ENCODE assay signal across 16 cellular contexts in genomic region chr19:51706885-51707284, GRCh38. TPM values are rescaled to one million over a fixed set of nuclear protein-coding genes. Genes with fewer than 3 reads are reported as not detected.
DNase-seq lines count a peak whose midpoint lies in the region; ATAC-seq and TF ChIP-seq lines count a peak whose summit lies in the region.
"Had no signal": no experiment of that assay in that cellular context is flagged by ENCODE, and none has a peak within 500 bp of the region (broad histone marks: within the 10 kb centered on the region; RNA-seq: fewer than 3 reads in every experiment).

No MANE protein-coding gene starts in this region.

- H3K27me3 Mint-ChIP-seq in Calu3 (ENCODE audit: unreplicated experiment) (peaks cover 14% of the 10 kb centered on the region), T-cell (peaks cover 0 to 7% of the 10 kb centered on the region in 2 donors), progenitor cell of endocrine pancreas (peaks cover 24% of the 10 kb centered on the region), endodermal cell (ENCODE audit: insufficient read depth) (peaks cover 22% of the 10 kb centered on the region)
- no peaks in the 10 kb centered on the region for H3K27me3 Mint-ChIP-seq in CD8-positive, alpha-beta T cell (ENCODE audit: low read depth)

- H3K27ac Mint-ChIP-seq in Calu3 (ENCODE audit: unreplicated experiment) (no peak overlapping the region), T-cell (no peak overlapping the region), progenitor cell of endocrine pancreas (peak overlapping the region; percentile 45), endodermal cell (no peak overlapping the region)
- H3K27ac Mint-ChIP-seq in CD8-positive, alpha-beta T cell = no peak overlapping the region

- CTCF ChIA-PET in Calu3 (lab: Charles Lee) = interaction anchor here (0.6 kb wide), 1 partner anchor 46 kb away, joined by 3 read pairs; no protein-coding TSS in a partner anchor
- CTCF ChIA-PET in T-cell (lab: Charles Lee) = interaction anchor here in 1 of 2 donors (0.7 kb wide), 1 partner anchor 19 kb away, joined by 9 read pairs; no protein-coding TSS in a partner anchor
- CTCF ChIA-PET in CD8-positive, alpha-beta T cell (lab: Charles Lee) = interaction anchor here (0.6 kb wide), 1 partner anchor 65 kb away, joined by 3 read pairs; no protein-coding TSS in a partner anchor

- no peaks in the 10 kb centered on the region for H3K27me3 ChIP-seq in endodermal cell (ENCODE audit: control insufficient read depth, insufficient read depth, low read length, poor library complexity, severe bottlenecking)
- no peaks in the 10 kb centered on the region for H3K27me3 ChIP-seq in CD8-positive, alpha-beta T cell (ENCODE audit: insufficient read depth, low read length)

- DNase-seq in Calu3 = no peak
- no peak for DNase-seq in T-cell
- DNase-seq in choroid plexus epithelial cell (ENCODE audit: low read depth) = peak; percentile 0
- DNase-seq in progenitor cell of endocrine pancreas (ENCODE audit: low spot score, unreplicated experiment) = no peak
- no peak for DNase-seq in RKO (ENCODE audit: low spot score)
- DNase-seq in endodermal cell = no peak
- no peak for DNase-seq in CD8-positive, alpha-beta T cell
- DNase-seq: DMS 273 treated with DMSO at 0.1 percent for 48 hours, DMS79 had no signal

- H3K4me3 ChIP-seq in choroid plexus epithelial cell (ENCODE audit: low read depth, low read length) = no peak overlapping the region
- H3K4me3 ChIP-seq in endodermal cell (ENCODE audit: low read length) = no peak overlapping the region
- H3K4me3 ChIP-seq in CD8-positive, alpha-beta T cell (ENCODE audit: low read depth, low read length) = no peak overlapping the region
- H3K4me3 ChIP-seq: HAP-1 had no signal

- TF ChIP-seq CTCF in Calu3 (IDR thresholded peaks at IDR 0.05; ENCODE audit: unreplicated experiment) (no peak), choroid plexus epithelial cell (conservative IDR thresholded peaks at IDR 0.05; ENCODE audit: low read depth, low read length) (no peak), progenitor cell of endocrine pancreas (IDR thresholded peaks at IDR 0.05; ENCODE audit: unreplicated experiment) (no peak), endodermal cell (conservative IDR thresholded peaks at IDR 0.05) (no peak)
- no peak for TF ChIP-seq CTCF in CD8-positive, alpha-beta T cell (IDR thresholded peaks at IDR 0.05)

- H3K36me3 Mint-ChIP-seq in Calu3 (ENCODE audit: insufficient read depth, unreplicated experiment) = peaks cover 83% of the 10 kb centered on the region
- H3K36me3 Mint-ChIP-seq in T-cell = peaks cover 16% of the 10 kb centered on the region
- peaks cover 19% of the 10 kb centered on the region for H3K36me3 Mint-ChIP-seq in progenitor cell of endocrine pancreas (ENCODE audit: insufficient read depth)
- H3K36me3 Mint-ChIP-seq in endodermal cell (ENCODE audit: low read depth) = peaks cover 33% of the 10 kb centered on the region
- peaks cover 21% of the 10 kb centered on the region for H3K36me3 Mint-ChIP-seq in CD8-positive, alpha-beta T cell

- H3K4me1 Mint-ChIP-seq in Calu3 (ENCODE audit: low read depth, unreplicated experiment) = peaks cover 27% of the 10 kb centered on the region
- peaks cover 32 to 54% (median 39%) of the 10 kb centered on the region in 3 donors for H3K4me1 Mint-ChIP-seq in T-cell
- H3K4me1 Mint-ChIP-seq in progenitor cell of endocrine pancreas (ENCODE audit: low read depth) = peaks cover 26% of the 10 kb centered on the region
- peaks cover 9% of the 10 kb centered on the region for H3K4me1 Mint-ChIP-seq in endodermal cell
- peaks cover 35% of the 10 kb centered on the region for H3K4me1 Mint-ChIP-seq in CD8-positive, alpha-beta T cell (ENCODE audit: low read depth)

- ATAC-seq in T-cell (replicated peaks in 1 of 4) = no peak
- ATAC-seq in CD8-positive, alpha-beta T cell = no peak

- BruUV-seq in Calu3 (replicated peaks; lab: Mats Ljungman, UMichigan) = no TSS peak

- POLR2A ChIA-PET in T-cell (lab: Charles Lee) = interaction anchor here in 1 of 2 donors (0.7 kb wide), 1 partner anchor 30 kb away, joined by 3 read pairs; no protein-coding TSS in a partner anchor
- POLR2A ChIA-PET in CD8-positive, alpha-beta T cell (lab: Charles Lee) = no interaction called here

- H3K4me3 Mint-ChIP-seq in Calu3 (ENCODE audit: low read depth, unreplicated experiment) (peak overlapping the region; percentile 8), T-cell (peak overlapping the region in 2 of 3 donors; percentile 18 to 89), progenitor cell of endocrine pancreas (ENCODE audit: low read depth) (peak overlapping the region; percentile 12), endodermal cell (no peak overlapping the region)
- no peak overlapping the region for H3K4me3 Mint-ChIP-seq in CD8-positive, alpha-beta T cell
- H3K4me3 Mint-ChIP-seq: CD14-positive monocyte had no signal

- 89 to 98% methylated on average over 3 of the region's 3 CpGs for WGBS in endodermal cell (ENCODE audit: insufficient coverage in 1 of 2, insufficient read length in 1 of 2), 2 experiments

- H3K36me3 ChIP-seq in endodermal cell (ENCODE audit: control insufficient read depth, insufficient read depth, low read length) = peaks cover 46% of the 10 kb centered on the region
- H3K36me3 ChIP-seq in CD8-positive, alpha-beta T cell (ENCODE audit: insufficient read depth, low read length) = no peaks in the 10 kb centered on the region

- intact Hi-C loops in Calu3 (cut with micrococcal nuclease; ENCODE audit: unreplicated experiment) = no loop called here
- intact Hi-C loops in CD8-positive, alpha-beta T cell (cut with DNase I, micrococcal nuclease) = loop anchor here (10.0 kb wide), 4 partner anchors 342 to 1488 kb away; partner anchors contain the start of genes ASPDH (in 1 of the 2), CLDND2 (in 1 of the 2), ETFB (in 1 of the 2) and JOSD2 (in 1 of the 2)

- no peak overlapping the region for H3K27ac ChIP-seq in endodermal cell (ENCODE audit: low read depth, low read length)
- H3K27ac ChIP-seq in CD8-positive, alpha-beta T cell (ENCODE audit: low read depth, low read length) = no peak overlapping the region

- no peaks in the 10 kb centered on the region for H3K4me1 ChIP-seq in endodermal cell (ENCODE audit: control insufficient read depth, insufficient read depth, low read length)
- peaks cover 25% of the 10 kb centered on the region for H3K4me1 ChIP-seq in CD8-positive, alpha-beta T cell (ENCODE audit: insufficient read depth, low read length)
- H3K4me1 ChIP-seq: HAP-1 had no signal

- H3K9ac ChIP-seq in endodermal cell (ENCODE audit: extremely low read depth, low read length, poor library complexity, severe bottlenecking) = no peak overlapping the region

- no peaks in the 10 kb centered on the region for H3K9me3 ChIP-seq in endodermal cell (ENCODE audit: control insufficient read depth, low read length)
- no peaks in the 10 kb centered on the region for H3K9me3 ChIP-seq in CD8-positive, alpha-beta T cell (ENCODE audit: low read length)
- H3K9me3 ChIP-seq: HAP-1 had no signal

- H3K9me3 Mint-ChIP-seq in Calu3 (ENCODE audit: low read depth, unreplicated experiment) = peaks cover 5% of the 10 kb centered on the region
- no peaks in the 10 kb centered on the region for H3K9me3 Mint-ChIP-seq in T-cell
- H3K9me3 Mint-ChIP-seq in progenitor cell of endocrine pancreas (ENCODE audit: low read depth) = no peaks in the 10 kb centered on the region
- H3K9me3 Mint-ChIP-seq in endodermal cell = no peaks in the 10 kb centered on the region
- H3K9me3 Mint-ChIP-seq in CD8-positive, alpha-beta T cell = no peaks in the 10 kb centered on the region

RNA-seq across cellular contexts. Expression of gene SPACA6, which starts 13.8 kb away (rescaled TPM):
- total RNA-seq in Calu3 (2022) (30.3 and 33.7 TPM in 2 replicates), T-cell (1 to 10 TPM; 5.5 to 9.9 (median 6.9) TPM), progenitor cell of endocrine pancreas (28.9 and 32.3 TPM in 2 replicates), endodermal cell (10 to 100 TPM; 18.4 to 26.8 TPM)
- 33.8 TPM for polyA plus RNA-seq in endodermal cell (2013, experiment 1 of 2)
- polyA plus RNA-seq in endodermal cell (2013, experiment 2 of 2) = 32.2 TPM
- total RNA-seq in CD8-positive, alpha-beta T cell = 1 to 10 TPM; 3.8 to 4.0 TPM

RNA-seq across cellular contexts. Expression of gene HAS1, which starts 16.9 kb away (rescaled TPM):
- not detected in 2 replicates for total RNA-seq in Calu3 (2022)
- not detected for total RNA-seq in T-cell
- total RNA-seq in progenitor cell of endocrine pancreas = not detected in 2 replicates
- total RNA-seq in endodermal cell = under 1 TPM in 1 of 2 donors, not detected in 1; 0.22 TPM
- polyA plus RNA-seq in endodermal cell (2013, experiment 1 of 2) = 0.78 TPM
- polyA plus RNA-seq in endodermal cell (2013, experiment 2 of 2) = 1.0 TPM
- total RNA-seq in CD8-positive, alpha-beta T cell = not detected
- total RNA-seq: A673, G401, H1 had no signal
- polyA plus RNA-seq: BJ had no signal

RNA-seq across cellular contexts. Expression of gene FPR1, which starts 44.8 kb away (rescaled TPM):
- total RNA-seq in Calu3 (2022) (not detected in 2 replicates), T-cell (under 1 TPM in 2 of 5 donors, not detected in 3; 0.13 to 0.19 TPM), progenitor cell of endocrine pancreas (not detected in 2 replicates), endodermal cell (not detected)
- not detected for polyA plus RNA-seq in endodermal cell (2013, experiment 1 of 2)
- polyA plus RNA-seq in endodermal cell (2013, experiment 2 of 2) = not detected
- not detected for total RNA-seq in CD8-positive, alpha-beta T cell
- total RNA-seq: A673, G401, H1, HT-29 had no signal
- polyA plus RNA-seq: BJ had no signal

RNA-seq across cellular contexts. Expression of gene FPR2, which starts 54.1 kb away (rescaled TPM):
- total RNA-seq in Calu3 (2022) (not detected in 2 replicates), T-cell (not detected), progenitor cell of endocrine pancreas (not detected in 2 replicates), endodermal cell (under 1 TPM in 1 of 2 donors, not detected in 1; 0.11 TPM)
- polyA plus RNA-seq in endodermal cell (2013, experiment 1 of 2) = not detected
- polyA plus RNA-seq in endodermal cell (2013, experiment 2 of 2) = not detected
- not detected for total RNA-seq in CD8-positive, alpha-beta T cell
- total RNA-seq: A673, G401, H1, HT-29 had no signal
- polyA plus RNA-seq: BJ had no signal

Comparison
In these comparisons a context has a peak if more than half of its experiments do, and no peak if none do; other contexts are left out.
1. H3K4me3 Mint-ChIP-seq: peak in Calu3 (single experiment), T-cell (2 of 3) and progenitor cell of endocrine pancreas (single experiment); none in endodermal cell (single experiment) and CD8-positive, alpha-beta T cell (single experiment).